Comparison of ENCODE assay signal across 7 cellular contexts in the genomic region with DNA sequence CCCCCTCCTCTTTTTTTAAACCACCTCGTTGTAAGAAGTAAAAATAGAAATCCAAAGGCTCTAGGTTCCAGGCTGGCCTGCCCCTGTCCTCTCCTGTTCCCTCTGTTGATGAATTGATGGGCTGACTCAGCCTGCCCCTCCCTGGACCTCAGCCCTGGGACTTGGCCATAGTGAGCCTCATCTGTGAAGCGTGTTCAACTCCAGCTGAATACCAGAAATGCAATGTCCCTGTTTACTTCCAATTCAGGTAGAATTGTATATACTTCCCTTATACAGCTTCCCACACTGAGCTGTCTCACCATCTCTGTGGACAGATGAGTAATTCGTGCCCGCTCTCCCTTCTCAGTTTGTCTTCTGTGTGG.
DNase-seq lines count a peak whose midpoint lies in the region; ATAC-seq and TF ChIP-seq lines count a peak whose summit lies in the region.
"Not testable (repeated sequence)": the region's sequence is repeated elsewhere in the genome, so short reads cannot be mapped to it uniquely, and the experiment has no call there.

No MANE protein-coding gene starts in this region.

- not testable (repeated sequence) for H4K5ac ChIP-seq in mesendoderm (ENCODE audit: low read length)

- peak overlapping the region; percentile 51 for H3K18ac ChIP-seq in mesendoderm (ENCODE audit: low read length)

- H3K36me3 Mint-ChIP-seq in stimulated activated effector memory CD8-positive, alpha-beta T cell treated with anti-CD3 and anti-CD28 coated beads, Interleukin-12 subunit alpha, Interleukin-12 subunit beta, amount 100 ng/mL, for 72 hours, result not testable (repeated sequence)

- H3K4me1 ChIP-seq in foreskin keratinocyte; mesendoderm (ENCODE audit: control insufficient read depth, low read depth, low read length): not testable (repeated sequence)

- not testable (repeated sequence) for H3K4me3 ChIP-seq in HL-60 (replicated peaks; ENCODE audit: insufficient read depth, low read length); mesendoderm (ENCODE audit: low read length)

- TF ChIP-seq CTCF in HL-60 (IDR thresholded peaks at IDR 0.05; ENCODE audit: insufficient read depth, low read length); foreskin keratinocyte (conservative IDR thresholded peaks at IDR 0.05): not testable (repeated sequence)

- H3K27ac Mint-ChIP-seq in stimulated activated effector memory CD8-positive, alpha-beta T cell treated with anti-CD3 and anti-CD28 coated beads, Interleukin-12 subunit alpha, Interleukin-12 subunit beta, amount 100 ng/mL, for 72 hours, result not testable (repeated sequence)

- H3K4me1 Mint-ChIP-seq in stimulated activated effector memory CD8-positive, alpha-beta T cell treated with anti-CD3 and anti-CD28 coated beads, Interleukin-12 subunit alpha, Interleukin-12 subunit beta, amount 100 ng/mL, for 72 hours, result not testable (repeated sequence)

- H4K8ac ChIP-seq in mesendoderm (ENCODE audit: low read depth, low read length), result not testable (repeated sequence)

- ATAC-seq in foreskin keratinocyte, result peak; percentile 37
- ATAC-seq in stimulated activated effector memory CD8-positive, alpha-beta T cell treated with anti-CD3 and anti-CD28 coated beads, Interleukin-12 subunit alpha, Interleukin-12 subunit beta, amount 100 ng/mL, for 72 hours, result peak; percentile 43

- not testable (repeated sequence) for H3K79me1 ChIP-seq in mesendoderm (ENCODE audit: low read length)

- not testable (repeated sequence) for H3K27me3 ChIP-seq in HL-60 (ENCODE audit: insufficient read depth, poor library complexity, severe bottlenecking); mesendoderm (ENCODE audit: insufficient read depth, low read length, poor library complexity)
- peaks cover 36% of the 10 kb centered on the region for H3K27me3 ChIP-seq in foreskin keratinocyte

- not testable (repeated sequence) for H3K9me3 Mint-ChIP-seq in stimulated activated effector memory CD8-positive, alpha-beta T cell treated with anti-CD3 and anti-CD28 coated beads, Interleukin-12 subunit alpha, Interleukin-12 subunit beta, amount 100 ng/mL, for 72 hours

- H3K9ac ChIP-seq in mesendoderm (ENCODE audit: low read length), result not testable (repeated sequence)

- H2BK5ac ChIP-seq in mesendoderm (ENCODE audit: low read length), result not testable (repeated sequence)

- not testable (repeated sequence) for H2BK120ac ChIP-seq in mesendoderm (ENCODE audit: low read depth, low read length)

- H2AK5ac ChIP-seq in mesendoderm (ENCODE audit: low read length), result not testable (repeated sequence)

- not testable (repeated sequence) for H3K4me3 Mint-ChIP-seq in stimulated activated effector memory CD8-positive, alpha-beta T cell treated with anti-CD3 and anti-CD28 coated beads, Interleukin-12 subunit alpha, Interleukin-12 subunit beta, amount 100 ng/mL, for 72 hours

- H3K23ac ChIP-seq in mesendoderm (ENCODE audit: low read length), result not testable (repeated sequence)

- DNase-seq in HL-60 (ENCODE audit: low read depth in 1 of 2, low spot score in 1 of 2) (peak in 1 of 2 experiments; percentile 14), MV-4-11 (lab: John Stamatoyannopoulos, UW) (peak; percentile 9), amniotic epithelial cell (ENCODE audit: low read depth) (peak; percentile 32), erythroblast (lab: John Stamatoyannopoulos, UW) (peak; percentile 41 to 73)
- not testable (repeated sequence) for DNase-seq in foreskin keratinocyte; mesendoderm; stimulated activated effector memory CD8-positive, alpha-beta T cell treated with anti-CD3 and anti-CD28 coated beads, Interleukin-12 subunit alpha, Interleukin-12 subunit beta, amount 100 ng/mL, for 72 hours (ENCODE audit: low spot score in 2 of 2)

- H3K4me2 ChIP-seq in mesendoderm (ENCODE audit: low read length), result not testable (repeated sequence)

- not testable (repeated sequence) for TF ChIP-seq POLR2A in erythroblast (IDR thresholded peaks at IDR 0.05; ENCODE audit: low read length)

- peak overlapping the region; percentile 79 for H3K27ac ChIP-seq in HL-60 (replicated peaks)
- not testable (repeated sequence) for H3K27ac ChIP-seq in foreskin keratinocyte; mesendoderm (ENCODE audit: low read depth, low read length)

- H3K4ac ChIP-seq in mesendoderm (ENCODE audit: low read depth, low read length), result not testable (repeated sequence)

- H2BK15ac ChIP-seq in mesendoderm (replicated peaks; ENCODE audit: low read depth), result not testable (repeated sequence)

- not testable (repeated sequence) for H3K56ac ChIP-seq in mesendoderm (ENCODE audit: low read length)

- H3K36me3 ChIP-seq in mesendoderm (ENCODE audit: control insufficient read depth, insufficient read depth, low read length), result not testable (repeated sequence)

- no CpG with 5 or more reads among the region's 4 CpGs for WGBS in mesendoderm (ENCODE audit: extremely low coverage, insufficient coverage, low lambda C conversion rate)

- H3K79me2 ChIP-seq in mesendoderm (ENCODE audit: control insufficient read depth, insufficient read depth, low read length), result not testable (repeated sequence)
